In genomic region chr14:91417983-91418386, GRCh38 we compare ENCODE assay signal across 8 cellular contexts. TPM values are rescaled to one million over a fixed set of nuclear protein-coding genes. Genes with fewer than 3 reads are reported as not detected.
DNase-seq lines count a peak whose midpoint lies in the region; ATAC-seq and TF ChIP-seq lines count a peak whose summit lies in the region.

No MANE protein-coding gene starts in this region.

- TF ChIP-seq CTCF in activated CD8-positive, alpha-beta T cell treated with anti-CD3 and anti-CD28 coated beads for 36 hours (IDR thresholded peaks at IDR 0.05): no peak
- no peak for TF ChIP-seq CTCF in fibroblast of lung (conservative IDR thresholded peaks at IDR 0.05 in 1 of 2, IDR thresholded peaks at IDR 0.05 in 1 of 2; ENCODE audit: low read depth in 1 of 2, low read length in 2 of 2)
- no peak for TF ChIP-seq CTCF in omental fat pad (IDR thresholded peaks at IDR 0.05)

- H3K27ac Mint-ChIP-seq in activated CD8-positive, alpha-beta T cell treated with anti-CD3 and anti-CD28 coated beads for 36 hours: peak overlapping the region; percentile 90

- peak overlapping the region; percentile 72 for H3K4me3 Mint-ChIP-seq in activated CD8-positive, alpha-beta T cell treated with anti-CD3 and anti-CD28 coated beads for 36 hours

- peak overlapping the region in 2 of 4 experiments; percentile 4 to 6 for H3K4me3 ChIP-seq in fibroblast of lung (replicated peaks in 1 of 4; ENCODE audit: control extremely low read depth in 1 of 4, insufficient read depth in 1 of 4, low read depth in 3 of 4, low read length in 4 of 4)

- POLR2A ChIA-PET in activated CD8-positive, alpha-beta T cell treated with anti-CD3 and anti-CD28 coated beads for 36 hours (lab: Charles Lee): interaction anchor here (0.7 to 14.7 kb wide), 24 partner anchors 9 to 175 kb away, joined by 3 to 214 read pairs (median 4); partner anchors contain the start of genes GPR68 and PPP4R3A

- CTCF ChIA-PET in activated CD8-positive, alpha-beta T cell treated with anti-CD3 and anti-CD28 coated beads for 36 hours (lab: Charles Lee): interaction anchor here (0.6 to 13.8 kb wide), 13 partner anchors 13 to 115 kb away, joined by 3 to 155 read pairs (median 6); no protein-coding TSS in a partner anchor

- intact Hi-C loops in Right ventricle myocardium inferior (cut with DNase I) (loop anchor here (1.0 to 10.0 kb wide), 2 partner anchors 53 to 93 kb away; no protein-coding TSS in a partner anchor), cardiac septum (cut with DNase I) (loop anchor here (1.0 to 5.0 kb wide), 2 partner anchors 41 to 94 kb away; no protein-coding TSS in a partner anchor)
- intact Hi-C loops in activated CD8-positive, alpha-beta T cell treated with anti-CD3 and anti-CD28 coated beads for 36 hours (cut with micrococcal nuclease): loop anchor here (5.0 to 10.0 kb wide), 3 partner anchors 46 to 191 kb away; no protein-coding TSS in a partner anchor

- no peak overlapping the region for H2AFZ ChIP-seq in fibroblast of lung (ENCODE audit: low read length)

- H3K4me2 ChIP-seq in fibroblast of lung (ENCODE audit: extremely low read depth, insufficient read depth, low read length): peak overlapping the region; percentile 25

- H3K4me1 ChIP-seq in fibroblast of lung (ENCODE audit: control insufficient read depth, extremely low read depth, insufficient read depth, low read length): no peaks in the 10 kb centered on the region

- H3K27ac ChIP-seq in fibroblast of lung (ENCODE audit: insufficient read depth, low read length): no peak overlapping the region

- peak; percentile 42 for ATAC-seq in Right ventricle myocardium inferior
- ATAC-seq in HG02938 (IDR thresholded peaks at IDR 0.05; ENCODE audit: unreplicated experiment): peak; percentile 1
- peak; percentile 14 for ATAC-seq in activated CD8-positive, alpha-beta T cell treated with anti-CD3 and anti-CD28 coated beads for 36 hours
- ATAC-seq in omental fat pad (ENCODE audit: low FRiP score): peak; percentile 57

- H3K9ac ChIP-seq in fibroblast of lung (ENCODE audit: insufficient read depth, low read length): no peak overlapping the region

- no peaks in the 10 kb centered on the region for H4K20me1 ChIP-seq in fibroblast of lung (ENCODE audit: control insufficient read depth, extremely low read depth, insufficient read depth, low read length)

- peaks cover 33% of the 10 kb centered on the region for H3K4me1 Mint-ChIP-seq in activated CD8-positive, alpha-beta T cell treated with anti-CD3 and anti-CD28 coated beads for 36 hours (ENCODE audit: low read depth)

- no peaks in the 10 kb centered on the region for H3K9me3 ChIP-seq in fibroblast of lung (ENCODE audit: control insufficient read depth, insufficient read depth, low read depth, low read length)

- H3K27me3 Mint-ChIP-seq in activated CD8-positive, alpha-beta T cell treated with anti-CD3 and anti-CD28 coated beads for 36 hours: no peaks in the 10 kb centered on the region

- H3K79me2 ChIP-seq in fibroblast of lung (ENCODE audit: control insufficient read depth, insufficient read depth, low read length): no peaks in the 10 kb centered on the region

- DNase-seq in Right ventricle myocardium inferior (ENCODE audit: missing footprints) (peak; percentile 76), cardiac septum (ENCODE audit: low spot score) (no peak), NCI-H2171 treated with DMSO at 0.1 percent for 48 hours (lab: John Stamatoyannopoulos, UW) (peak; percentile 65), fibroblast of lung (ENCODE audit: low read depth in 2 of 2) (no peak), omental fat pad (ENCODE audit: low spot score) (no peak), midbrain (lab: John Stamatoyannopoulos, UW) (no peak)
- DNase-seq in activated CD8-positive, alpha-beta T cell treated with anti-CD3 and anti-CD28 coated beads for 36 hours: peak; percentile 51

- no peaks in the 10 kb centered on the region for H3K36me3 ChIP-seq in fibroblast of lung (ENCODE audit: control insufficient read depth, insufficient read depth, low read length)

- H3K27me3 ChIP-seq in fibroblast of lung (ENCODE audit: control insufficient read depth, insufficient read depth, low read length): peaks cover 13% of the 10 kb centered on the region

- H3K9me3 Mint-ChIP-seq in activated CD8-positive, alpha-beta T cell treated with anti-CD3 and anti-CD28 coated beads for 36 hours: no peaks in the 10 kb centered on the region

- peaks cover 34% of the 10 kb centered on the region for H3K36me3 Mint-ChIP-seq in activated CD8-positive, alpha-beta T cell treated with anti-CD3 and anti-CD28 coated beads for 36 hours (ENCODE audit: low read depth)

RNA-seq across cellular contexts. Expression of gene CCDC88C, which starts 0.4 kb away (rescaled TPM):
- total RNA-seq in Right ventricle myocardium inferior (3.6 TPM), cardiac septum (2.6 TPM), fibroblast of lung (0.17 and 0.51 TPM in 2 replicates), omental fat pad (10 to 100 TPM in 1 of 4 donors, 1 to 10 TPM in 3; 4.5 to 36.6 (median 9.4) TPM)
- total RNA-seq in activated CD8-positive, alpha-beta T cell treated with anti-CD3 and anti-CD28 coated beads for 36 hours: 10 to 100 TPM; 83.6 to 87.8 TPM
- polyA plus RNA-seq in fibroblast of lung: 0.02 and 0.12 TPM in 2 replicates
- 0.33 TPM in 1 of 2 replicates, not detected in the other for polyA plus RNA-seq in fibroblast of lung (2012)
- not detected in 2 replicates for polyA minus RNA-seq in fibroblast of lung (ENCODE audit: low replicate concordance)

Comparison
In these comparisons a context has a peak if more than half of its experiments do, and no peak if none do; other contexts are left out.
1. DNase-seq: peak in Right ventricle myocardium inferior (single experiment), NCI-H2171 treated with DMSO at 0.1 percent for 48 hours (single experiment) and activated CD8-positive, alpha-beta T cell treated with anti-CD3 and anti-CD28 coated beads for 36 hours (single experiment); none in cardiac septum (single experiment), fibroblast of lung (0 of 2), omental fat pad (single experiment) and midbrain (single experiment).
2. ATAC-seq: peak in every context shown above with its lines; median percentile 57 in omental fat pad; 42 in Right ventricle myocardium inferior; 14 in activated CD8-positive, alpha-beta T cell treated with anti-CD3 and anti-CD28 coated beads for 36 hours; 1 in HG02938.